ENCODE assay signal across 8 cellular contexts in genomic region chr17:63932008-63932561, GRCh38. TPM values are rescaled to one million over a fixed set of nuclear protein-coding genes. Genes with fewer than 3 reads are reported as not detected.
DNase-seq lines count a peak whose midpoint lies in the region; ATAC-seq, FAIRE-seq and TF ChIP-seq lines count a peak whose summit lies in the region.

Gene CD79B, minus strand, starts transcription at chr17:63932331. Its CDS starts 70 bp downstream, at chr17:63932261.

- H3K9me3 Mint-ChIP-seq in natural killer cell, result no peaks in the 10 kb centered on the region

- H3K27me3 Mint-ChIP-seq in natural killer cell (ENCODE audit: low read depth in 2 of 2), result no peaks in the 10 kb centered on the region

- peak within 1 kb of the TSS; percentile 91 for H3K4me3 Mint-ChIP-seq in natural killer cell

- ATAC-seq in HG03108 (IDR thresholded peaks at IDR 0.05; ENCODE audit: unreplicated experiment), result peak; percentile 70
- peak; percentile 68 to 82 (median 76) for ATAC-seq in natural killer cell

- no peak for TF ChIP-seq CTCF in natural killer cell (IDR thresholded peaks at IDR 0.05)

- peaks cover 13 to 30% of the 10 kb centered on the region in 2 donors for H3K4me1 Mint-ChIP-seq in natural killer cell

- no peaks in the 10 kb centered on the region for H3K36me3 Mint-ChIP-seq in natural killer cell

- peak; percentile 17 to 19 for DNase-seq in activated CD4-positive, alpha-beta T cell treated with anti-CD3 and anti-CD28 coated beads for 24 hours (ENCODE audit: low read depth in 2 of 2)
- no peak for DNase-seq in activated CD4-positive, alpha-beta T cell treated with anti-CD3 and anti-CD28 coated beads for 1 hour
- DNase-seq in activated CD8-positive, alpha-beta memory T cell treated with anti-CD3 and anti-CD28 coated beads, Interleukin-2, amount 50 U/mL, for 48 hours, result peak; percentile 76
- DNase-seq in natural killer cell (peak; percentile 28), NCI-H1092 treated with DMSO at 0.1 percent for 48 hours (lab: John Stamatoyannopoulos, UW) (no peak), urothelium cell line (ENCODE audit: low spot score) (no peak), globus pallidus (ENCODE audit: low spot score) (no peak)

- H3K27ac Mint-ChIP-seq in natural killer cell, result peak within 1 kb of the TSS; percentile 80 to 95

- intact Hi-C loops in natural killer cell (cut with micrococcal nuclease), result no loop called here

- no peak for FAIRE-seq in urothelium cell line (lab: Jason Lieb, UNC)

RNA-seq across cellular contexts. Expression of gene CD79B, which starts in this region (rescaled TPM):
- total RNA-seq in natural killer cell, result 10 to 100 TPM; 26.9 to 28.9 (median 27.2) TPM

Comparison
In these comparisons a context has a peak if more than half of its experiments do, and no peak if none do; other contexts are left out.
1. DNase-seq: peak in activated CD4-positive, alpha-beta T cell treated with anti-CD3 and anti-CD28 coated beads for 24 hours (2 of 2), activated CD8-positive, alpha-beta memory T cell treated with anti-CD3 and anti-CD28 coated beads, Interleukin-2, amount 50 U/mL, for 48 hours (single experiment) and natural killer cell (single experiment); none in activated CD4-positive, alpha-beta T cell treated with anti-CD3 and anti-CD28 coated beads for 1 hour (single experiment), NCI-H1092 treated with DMSO at 0.1 percent for 48 hours (single experiment), urothelium cell line (single experiment) and globus pallidus (single experiment).